1 cellular context compared by ENCODE assay signal in genomic region chr17:68580236-68580903, GRCh38.
A peak's percentile ranks its signal among the peaks of the same experiment; 100 is the strongest.
TF ChIP-seq lines count a peak whose summit lies in the region.

No MANE protein-coding gene starts in this region.

TF ChIP-seq in HepG2, 621 proteins besides CTCF, POLR2A, EP300 and RAD21 (continued from another document and continues in another):
- TF ChIP-seq ZNF580 (CRISPR knock-in tag; IDR thresholded peaks at IDR 0.05; ENCODE audit: borderline replicate concordance, low read depth) (peak; percentile 25; the same call in 1 of the 2 replicates), CCDC6 (CRISPR knock-in tag; IDR thresholded peaks at IDR 0.05) (peak; percentile 35; the same call in 1 of the 2 replicates), NR2F2 (IDR thresholded peaks at IDR 0.05; ENCODE audit: borderline replicate concordance, low read depth) (peak; percentile 84), FOSL1 (CRISPR knock-in tag; IDR thresholded peaks at IDR 0.05; ENCODE audit: borderline replicate concordance) (no peak), ATF4 (CRISPR knock-in tag; IDR thresholded peaks at IDR 0.05) (peak in 1 of 2 experiments; percentile 83; a peak in 1 of 4 replicates), FOXP4 (CRISPR knock-in tag; IDR thresholded peaks at IDR 0.05) (peak; percentile 72), HOMEZ (CRISPR knock-in tag; IDR thresholded peaks at IDR 0.05; ENCODE audit: low read depth) (peak; percentile 76), KDM2A (CRISPR knock-in tag; IDR thresholded peaks at IDR 0.05; ENCODE audit: borderline replicate concordance, low read depth) (peak; percentile 73), KLF6 (CRISPR knock-in tag; IDR thresholded peaks at IDR 0.05) (peak; percentile 83; the same call in 1 of the 2 replicates), ELF1 (CRISPR knock-in tag; IDR thresholded peaks at IDR 0.05) (peak; percentile 46), CEBPG (CRISPR knock-in tag; IDR thresholded peaks at IDR 0.05) (peak; percentile 93), NCOR1 (IDR thresholded peaks at IDR 0.05; ENCODE audit: borderline replicate concordance, low read length) (peak; percentile 34; the same call in 1 of the 2 replicates), HMG20A (CRISPR knock-in tag; IDR thresholded peaks at IDR 0.05; ENCODE audit: borderline replicate concordance) (peak; percentile 86), FOXJ3 (CRISPR knock-in tag; IDR thresholded peaks at IDR 0.05; ENCODE audit: borderline replicate concordance) (peak; percentile 85; the same call in 1 of the 2 replicates), ZNF773 (CRISPR knock-in tag; IDR thresholded peaks at IDR 0.05; ENCODE audit: borderline replicate concordance) (no peak), ZFY (CRISPR knock-in tag; IDR thresholded peaks at IDR 0.05) (no peak), RERE (CRISPR knock-in tag; IDR thresholded peaks at IDR 0.05; ENCODE audit: low read depth) (0 out of 2 replicates have a peak, but pooled peaks have one; percentile 64), BCL3 (CRISPR knock-in tag; IDR thresholded peaks at IDR 0.05) (peak; percentile 43; the same call in 1 of the 2 replicates), ELF3 (CRISPR knock-in tag; IDR thresholded peaks at IDR 0.05) (peak; percentile 98), TFDP2 (CRISPR knock-in tag; IDR thresholded peaks at IDR 0.05) (no peak), KLF12 (CRISPR knock-in tag; IDR thresholded peaks at IDR 0.05; ENCODE audit: borderline replicate concordance) (no peak), POLR2G (IDR thresholded peaks at IDR 0.05; ENCODE audit: low read depth, low read length) (0 out of 2 replicates have a peak, but pooled peaks have one; percentile 28), HDAC2 (CRISPR knock-in tag; IDR thresholded peaks at IDR 0.05) (peak; percentile 58; the same call in 1 of the 2 replicates), TEF (CRISPR knock-in tag; IDR thresholded peaks at IDR 0.05) (0 out of 2 replicates have a peak, but pooled peaks have one; percentile 12), ZNF564 (CRISPR knock-in tag; IDR thresholded peaks at IDR 0.05) (peak; percentile 39; the same call in 1 of the 2 replicates), ARID5B (CRISPR knock-in tag; IDR thresholded peaks at IDR 0.05) (peak; percentile 94), SSRP1 (CRISPR knock-in tag; IDR thresholded peaks at IDR 0.05) (peak; percentile 73; the same call in 1 of the 2 replicates), ZNF503 (CRISPR knock-in tag; IDR thresholded peaks at IDR 0.05) (peak; percentile 60; the same call in 1 of the 2 replicates), ZNF230 (CRISPR knock-in tag; IDR thresholded peaks at IDR 0.05) (no peak), HES4 (CRISPR knock-in tag; IDR thresholded peaks at IDR 0.05; ENCODE audit: borderline replicate concordance) (no peak), IKZF5 (CRISPR knock-in tag; IDR thresholded peaks at IDR 0.05) (peak; percentile 76; the same call in 1 of the 2 replicates), ZNF335 (CRISPR knock-in tag; IDR thresholded peaks at IDR 0.05) (0 out of 2 replicates have a peak, but pooled peaks have one; percentile 40), SMAD3 (CRISPR knock-in tag; IDR thresholded peaks at IDR 0.05) (peak; percentile 84; the same call in 1 of the 2 replicates), ZFYVE20 (CRISPR knock-in tag; IDR thresholded peaks at IDR 0.05; ENCODE audit: borderline replicate concordance, low read depth) (no peak), MAFG (CRISPR knock-in tag; IDR thresholded peaks at IDR 0.05) (no peak), CEBPB (IDR thresholded peaks at IDR 0.05; ENCODE audit: borderline replicate concordance, low read depth, low read length) (peak; percentile 98), HOXA9 (CRISPR knock-in tag; IDR thresholded peaks at IDR 0.05; ENCODE audit: borderline replicate concordance) (no peak)
